Comparison of ENCODE assay signal across 8 cellular contexts in genomic region chr1:242017580-242018233, GRCh38. TPM values are rescaled to one million over a fixed set of nuclear protein-coding genes. Genes with fewer than 3 reads are reported as not detected.
DNase-seq lines count a peak whose midpoint lies in the region; ATAC-seq and TF ChIP-seq lines count a peak whose summit lies in the region.

No MANE protein-coding gene starts in this region.

- POLR2A ChIA-PET in GM10248 (lab: Yijun Ruan, JAX) (no interaction called here), HEK293T (lab: Yijun Ruan, JAX) (no interaction called here)

- intact Hi-C loops in upper lobe of right lung (cut with DNase I): no loop called here

- CTCF ChIA-PET in GM10248 (lab: Yijun Ruan, JAX): interaction anchor here (1.7 kb wide), 1 partner anchor 32 kb away, joined by 5 read pairs; no protein-coding TSS in a partner anchor
- CTCF ChIA-PET in HEK293T (lab: Yijun Ruan, JAX): no interaction called here

- H3K27ac ChIP-seq in upper lobe of right lung: no peak overlapping the region

- no peaks in the 10 kb centered on the region for H3K36me3 ChIP-seq in upper lobe of right lung

- ATAC-seq in upper lobe of right lung: peak; percentile 92

- no peaks in the 10 kb centered on the region for H3K27me3 ChIP-seq in upper lobe of right lung

- no peak overlapping the region for H3K4me3 ChIP-seq in upper lobe of right lung

- DNase-seq in A172 (ENCODE audit: low spot score) (peak; percentile 70), GM10248 (ENCODE audit: extremely low spot score) (peak; percentile 71), HEK293T (ENCODE audit: extremely low spot score) (peak; percentile 85), NCI-H1048 (lab: John Stamatoyannopoulos, UW) (peak; percentile 73), T1000 (lab: John Stamatoyannopoulos, UW) (peak; percentile 5), midbrain (lab: John Stamatoyannopoulos, UW) (peak; percentile 75), upper lobe of right lung (no peak)
- peak; percentile 4 for DNase-seq in effector CD8-positive, alpha-beta T cell (lab: John Stamatoyannopoulos, UW)

- TF ChIP-seq CTCF in GM10248 (IDR thresholded peaks at IDR 0.05; ENCODE audit: control extremely low read depth, extremely low read depth, low read depth, missing control alignments) (peak; percentile 66), upper lobe of right lung (IDR thresholded peaks at IDR 0.05) (peak; percentile 67)

- H3K9me3 ChIP-seq in upper lobe of right lung: no peaks in the 10 kb centered on the region

- no peaks in the 10 kb centered on the region for H3K4me1 ChIP-seq in upper lobe of right lung

TF ChIP-seq in HEK293T, 16 proteins besides CTCF, POLR2A, EP300 and RAD21:
- TF ChIP-seq LEF1 (IDR thresholded peaks at IDR 0.05; ENCODE audit: borderline replicate concordance): no peak
- no peak for TF ChIP-seq HDGF (IDR thresholded peaks at IDR 0.05; ENCODE audit: borderline replicate concordance)
- no peak for TF ChIP-seq L3MBTL2 (conservative IDR thresholded peaks at IDR 0.05)
- TF ChIP-seq FOXK2 (IDR thresholded peaks at IDR 0.05): no peak
- no peak for TF ChIP-seq NFRKB (IDR thresholded peaks at IDR 0.05)
- no peak for TF ChIP-seq TARDBP (IDR thresholded peaks at IDR 0.05)
- no peak for TF ChIP-seq BHLHE40 (IDR thresholded peaks at IDR 0.05; ENCODE audit: borderline replicate concordance)

RNA-seq across cellular contexts. Expression of gene MAP1LC3C, which starts 18.8 kb away (rescaled TPM):
- 2.6 and 8.0 TPM in 2 replicates for total RNA-seq in A172 (2014; rRNA removed; shearing (Covaris generic))
- 14.2 TPM for total RNA-seq in upper lobe of right lung
